Comparison of ENCODE assay signal across 1 cellular context in genomic region chr12:65561798-65562382, GRCh38.
TF ChIP-seq lines count a peak whose summit lies in the region.

No MANE protein-coding gene starts in this region.

TF ChIP-seq in IMR-90, 13 proteins besides CTCF, POLR2A, EP300 and RAD21 (continued from another document):
- no peak for TF ChIP-seq MXI1 (IDR thresholded peaks at IDR 0.05; ENCODE audit: borderline replicate concordance, low read depth, low read length)
- TF ChIP-seq FOS (IDR thresholded peaks at IDR 0.05; ENCODE audit: low read depth, low read length): no peak
- TF ChIP-seq MAFK (IDR thresholded peaks at IDR 0.05; ENCODE audit: low read depth, low read length): no peak
- no peak for TF ChIP-seq RCOR1 (IDR thresholded peaks at IDR 0.05; ENCODE audit: insufficient replicate concordance, low read length)
